28 cellular contexts compared by ENCODE assay signal in genomic region chr16:15778999-15779614, GRCh38.
"Had no signal": no experiment of that assay in that cellular context is flagged by ENCODE, and none has a peak within 500 bp of the region (broad histone marks: within the 10 kb centered on the region; RNA-seq: fewer than 3 reads in every experiment).

No MANE protein-coding gene starts in this region.

- H3K27me3 ChIP-seq: adrenal gland, breast epithelium had no signal

- H3K4me2 ChIP-seq: SK-N-SH had no signal

- ATAC-seq: Panc1, Right ventricle myocardium inferior had no signal

- H3K36me3 ChIP-seq: adrenal gland, breast epithelium, SJCRH30 had no signal

- H3K27ac ChIP-seq: adrenal gland, breast epithelium, SJCRH30, VCaP had no signal

- H3K9me3 ChIP-seq: adrenal gland, breast epithelium, SJCRH30, SK-N-SH had no signal

- H3K9ac ChIP-seq: SK-N-SH had no signal

- H3K4me1 ChIP-seq: adrenal gland, breast epithelium, SJCRH30 had no signal

- H3K4me3 ChIP-seq: adrenal gland, breast epithelium, SJCRH30 had no signal

- DNase-seq: activated CD4-positive, alpha-beta memory T cell treated with anti-CD3 and anti-CD28 coated beads, Interleukin-2, amount 10 ng/mL, durations not matched to agents 7 days and 5 days; activated CD4-positive, alpha-beta T cell treated with anti-CD3 and anti-CD28 coated beads, Interleukin-2, amount 10 ng/mL, durations not matched to agents 7 days and 5 days; activated CD4-positive, CD25-positive, alpha-beta regulatory T cell; activated naive CD4-positive, alpha-beta T cell treated with anti-CD3 and anti-CD28 coated beads, Interleukin-2, amount 50 U/mL, for 16 hours; activated naive CD8-positive, alpha-beta T cell treated with anti-CD3 and anti-CD28 coated beads, Interleukin-2, amount 10 ng/mL, durations not matched to agents 7 days and 5 days; activated T-cell treated with anti-CD3 and anti-CD28 coated beads for 4 hours; adrenal gland; anterior cingulate cortex; caudate nucleus; Kasumi-1; KBM-7; NCI-H1092; NCI-H1417; NCI-H1694; NCI-H2029; NCI-H2107; NCI-H226; NCI-H526 treated with DMSO at 0.1 percent for 48 hours; NCI-H82; OCI-M1; RPMI8226; SJCRH30; SK-N-SH; T-helper 1 cell had no signal
